Comparison of ENCODE assay signal across 27 cellular contexts in genomic region chr7:112895996-112896395, GRCh38.
"Had no signal": no experiment of that assay in that cellular context is flagged by ENCODE, and none has a peak within 500 bp of the region (broad histone marks: within the 10 kb centered on the region; RNA-seq: fewer than 3 reads in every experiment).

No MANE protein-coding gene starts in this region.

- ATAC-seq: effector memory CD8-positive, alpha-beta T cell; esophagus mucosa; foreskin keratinocyte; gastrocnemius medialis; gastroesophageal sphincter; heart left ventricle had no signal

- H3K4me3 ChIP-seq: colonic mucosa, coronary artery, dorsolateral prefrontal cortex, esophagus muscularis mucosa, esophagus squamous epithelium, gastrocnemius medialis, gastroesophageal sphincter, heart left ventricle, heart right ventricle had no signal

- H3K4me1 ChIP-seq: colonic mucosa, esophagus muscularis mucosa, esophagus squamous epithelium, foreskin keratinocyte, gastrocnemius medialis, gastroesophageal sphincter had no signal

- H3K9me3 ChIP-seq: colonic mucosa, esophagus muscularis mucosa, esophagus squamous epithelium, gastrocnemius medialis had no signal

- DNase-seq: colonic mucosa; cortex of kidney; dermis blood vessel endothelial cell; dorsolateral prefrontal cortex; effector CD4-positive, alpha-beta T cell; effector CD8-positive, alpha-beta T cell; effector memory CD4-positive, alpha-beta T cell; effector memory CD8-positive, alpha-beta T cell; endodermal cell; esophagus squamous epithelium; foreskin fibroblast; foreskin keratinocyte; foreskin melanocyte; gastrocnemius medialis; glutamatergic neuron; head of caudate nucleus; heart left ventricle; heart right ventricle had no signal

- H3K27ac ChIP-seq: colonic mucosa, coronary artery, dorsolateral prefrontal cortex, epithelial cell of prostate, esophagus muscularis mucosa, esophagus squamous epithelium, foreskin keratinocyte, gastrocnemius medialis, gastroesophageal sphincter, heart left ventricle, heart right ventricle had no signal

- FAIRE-seq: colon, endometrium, endothelial cell of umbilical vein, frontal cortex had no signal

- H3K36me3 ChIP-seq: colonic mucosa had no signal

- H3K27me3 ChIP-seq: colonic mucosa, dorsolateral prefrontal cortex, esophagus muscularis mucosa, esophagus squamous epithelium, foreskin keratinocyte, gastrocnemius medialis, gastroesophageal sphincter, heart left ventricle, heart right ventricle had no signal
